ENCODE assay signal across 20 cellular contexts in the genomic region with DNA sequence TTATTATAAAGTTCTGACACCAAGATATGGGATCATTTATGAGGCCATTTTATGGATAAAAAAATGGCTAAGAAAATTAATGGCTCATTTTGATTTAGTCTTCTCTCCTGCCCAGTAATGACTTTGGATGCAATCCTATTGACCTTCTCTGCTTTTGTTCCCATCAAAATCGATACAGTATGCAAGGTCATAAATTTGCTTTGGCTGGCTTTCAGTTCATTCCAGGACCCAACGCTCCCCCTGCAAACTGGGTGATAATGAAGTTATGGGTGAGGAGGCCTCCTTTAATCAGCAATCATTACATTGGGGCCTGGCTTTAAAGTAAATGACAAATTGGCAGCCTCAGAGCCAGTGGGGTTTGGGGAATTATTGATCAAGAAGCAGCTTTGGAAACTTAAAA.
"Had no signal": no experiment of that assay in that cellular context is flagged by ENCODE, and none has a peak within 500 bp of the region (broad histone marks: within the 10 kb centered on the region; RNA-seq: fewer than 3 reads in every experiment).

No MANE protein-coding gene starts in this region.

- H3K4me1 ChIP-seq: esophagus muscularis mucosa, foreskin keratinocyte, gastroesophageal sphincter, heart right ventricle, left ventricle myocardium inferior, lower lobe of right lung had no signal

- DNase-seq: dermis blood vessel endothelial cell; dorsolateral prefrontal cortex; effector CD4-positive, alpha-beta T cell; effector memory CD4-positive, alpha-beta T cell; foreskin keratinocyte; head of caudate nucleus; heart right ventricle; hippocampal formation; left cardiac atrium; left ventricle myocardium inferior; lower lobe of right lung; mesenchymal stem cell; mucosa of descending colon had no signal

- H3K36me3 ChIP-seq: esophagus muscularis mucosa, gastroesophageal sphincter, heart right ventricle, left ventricle myocardium inferior, lower lobe of right lung had no signal

- ATAC-seq: foreskin keratinocyte, gastroesophageal sphincter, heart right ventricle, left cardiac atrium, lower lobe of right lung, mucosa of descending colon had no signal

- H3K9me3 ChIP-seq: esophagus muscularis mucosa, gastroesophageal sphincter, heart right ventricle, left ventricle myocardium inferior, lower lobe of right lung, mucosa of descending colon had no signal

- H3K27me3 ChIP-seq: dorsolateral prefrontal cortex, esophagus muscularis mucosa, foreskin keratinocyte, gastroesophageal sphincter had no signal

- H3K4me3 ChIP-seq: coronary artery, dorsolateral prefrontal cortex, esophagus muscularis mucosa, gastroesophageal sphincter, heart right ventricle, left ventricle myocardium inferior, lower lobe of right lung, mucosa of descending colon had no signal

- FAIRE-seq: colon, endothelial cell of umbilical vein, islet of Langerhans, keratinocyte had no signal

- H3K27ac ChIP-seq: coronary artery, dorsolateral prefrontal cortex, esophagus muscularis mucosa, foreskin keratinocyte, gastroesophageal sphincter, heart right ventricle, left ventricle myocardium inferior, lower lobe of right lung had no signal
